ENCODE assay signal across 10 cellular contexts in genomic region chr20:49562341-49563014, GRCh38. TPM values are rescaled to one million over a fixed set of nuclear protein-coding genes. Genes with fewer than 3 reads are reported as not detected.
DNase-seq lines count a peak whose midpoint lies in the region; ATAC-seq and TF ChIP-seq lines count a peak whose summit lies in the region.
"Had no signal": no experiment of that assay in that cellular context is flagged by ENCODE, and none has a peak within 500 bp of the region (broad histone marks: within the 10 kb centered on the region; RNA-seq: fewer than 3 reads in every experiment).

No MANE protein-coding gene starts in this region.

- peaks cover 68% of the 10 kb centered on the region for H3K27me3 Mint-ChIP-seq in T-helper 17 cell

- TF ChIP-seq CTCF in AG10803 (conservative IDR thresholded peaks at IDR 0.05; ENCODE audit: low read length) = no peak
- no peak for TF ChIP-seq CTCF in RWPE1 (conservative IDR thresholded peaks at IDR 0.05; ENCODE audit: low read depth)
- no peak for TF ChIP-seq CTCF in gastroesophageal sphincter (IDR thresholded peaks at IDR 0.05)
- no peak for TF ChIP-seq CTCF in omental fat pad (IDR thresholded peaks at IDR 0.05)

- POLR2A ChIA-PET in RWPE1 (lab: Yijun Ruan, JAX; ENCODE audit: low non-redundant PET) = no interaction called here

- H3K4me1 ChIP-seq in gastroesophageal sphincter = peaks cover 4 to 75% (median 11%) of the 10 kb centered on the region in 3 donors

- H3K36me3 Mint-ChIP-seq in T-helper 17 cell (ENCODE audit: low read depth) = no peaks in the 10 kb centered on the region
- H3K36me3 Mint-ChIP-seq: CD4-positive, CD25-positive, alpha-beta regulatory T cell had no signal

- H3K4me1 Mint-ChIP-seq in T-helper 17 cell = no peaks in the 10 kb centered on the region

- CTCF ChIA-PET in RWPE1 (lab: Yijun Ruan, JAX) = interaction anchor here (0.6 to 1.5 kb wide), 3 partner anchors 21 to 1088 kb away, joined by 3 to 10 read pairs (median 4); no protein-coding TSS in a partner anchor

- H3K27me3 ChIP-seq in gastroesophageal sphincter = peaks cover 1% of the 10 kb centered on the region

- H3K4me3 Mint-ChIP-seq in T-helper 17 cell = no peak overlapping the region
- H3K4me3 Mint-ChIP-seq: CD4-positive, CD25-positive, alpha-beta regulatory T cell had no signal

- no peak for TF ChIP-seq POLR2A in gastroesophageal sphincter (IDR thresholded peaks at IDR 0.05)

- H3K36me3 ChIP-seq in gastroesophageal sphincter = no peaks in the 10 kb centered on the region

- 29% methylated on average over 10 of the region's 19 CpGs; no CpG with 5 or more reads in 1 of the 2 donors for WGBS in gastroesophageal sphincter (ENCODE audit: low coverage in 1 of 2), 2 donors

- no peak overlapping the region for H3K27ac Mint-ChIP-seq in T-helper 17 cell
- H3K27ac Mint-ChIP-seq: CD4-positive, CD25-positive, alpha-beta regulatory T cell had no signal

- H3K9me3 ChIP-seq in gastroesophageal sphincter (no peaks in the 10 kb centered on the region), T-helper 17 cell (ENCODE audit: control insufficient read depth, low read length, poor library complexity, severe bottlenecking) (no peaks in the 10 kb centered on the region)

- no peak overlapping the region for H3K4me3 ChIP-seq in AG10803 (ENCODE audit: low read length)
- peak overlapping the region in 1 of 2 donors; percentile 1 for H3K4me3 ChIP-seq in gastroesophageal sphincter

- ATAC-seq in gastroesophageal sphincter (peak; percentile 87), omental fat pad (ENCODE audit: low FRiP score) (peak; percentile 65), T-helper 17 cell (no peak)

- DNase-seq in AG10803 (ENCODE audit: low read depth) = peak; percentile 86
- peak; percentile 68 for DNase-seq in RWPE1 (ENCODE audit: low spot score)
- peak; percentile 49 for DNase-seq in omental fat pad (ENCODE audit: low spot score)
- no peak for DNase-seq in SKM-1 treated with dmso at 0.1 percent for 144 hours (lab: John Stamatoyannopoulos, UW; ENCODE audit: unreplicated experiment)
- DNase-seq in HUDEP-2 (lab: John Stamatoyannopoulos, UW; ENCODE audit: unreplicated experiment in 76 of 76) = no peak
- no peak for DNase-seq in T-helper 17 cell
- DNase-seq in NCI-H146 treated with DMSO at 0.1 percent for 48 hours (lab: John Stamatoyannopoulos, UW; ENCODE audit: unreplicated experiment) = no peak
- DNase-seq: amygdala had no signal

- H3K27ac ChIP-seq in RWPE1 (no peak overlapping the region), gastroesophageal sphincter (peak overlapping the region; percentile 75 to 93 (median 80))

- no peak for TF ChIP-seq EP300 in gastroesophageal sphincter (IDR thresholded peaks at IDR 0.05)

RNA-seq across cellular contexts. Expression of gene PTGIS, which starts 5.5 kb away (rescaled TPM):
- total RNA-seq in gastroesophageal sphincter = 100 to 1,000 TPM in 3 of 4 donors, 10 to 100 TPM in 1; 75.3 to 169 (median 137) TPM
- total RNA-seq in omental fat pad = 100 to 1,000 TPM in 3 of 4 donors, 10 to 100 TPM in 1; 77.7 to 229 (median 113) TPM
- total RNA-seq in T-helper 17 cell = not detected
- total RNA-seq: CD4-positive, CD25-positive, alpha-beta regulatory T cell had no signal

Comparison
In these comparisons a context has a peak if more than half of its experiments do, and no peak if none do; other contexts are left out.
1. DNase-seq: peak in AG10803 (single experiment), RWPE1 (single experiment) and omental fat pad (single experiment); none in SKM-1 treated with dmso at 0.1 percent for 144 hours (single experiment), HUDEP-2 (0 of 76), T-helper 17 cell (0 of 3) and NCI-H146 treated with DMSO at 0.1 percent for 48 hours (single experiment).
2. RNA of gene PTGIS, which starts 5.5 kb away (total RNA-seq): 75.3 to 169 TPM in gastroesophageal sphincter and 77.7 to 229 TPM in omental fat pad; not detected in T-helper 17 cell; every median in the first group is over 10 times any median in the second.